ENCODE assay signal across 7 cellular contexts in genomic region chr1:121361451-121362233, GRCh38.
DNase-seq lines count a peak whose midpoint lies in the region; ATAC-seq and TF ChIP-seq lines count a peak whose summit lies in the region.
"Not testable (repeated sequence)": the region's sequence is repeated elsewhere in the genome, so short reads cannot be mapped to it uniquely, and the experiment has no call there.

No MANE protein-coding gene starts in this region.

- H3K27me3 Mint-ChIP-seq in HFFc6 (ENCODE audit: insufficient read depth); WTC11 (ENCODE audit: low read depth); activated T-cell treated with anti-CD3 and anti-CD28 coated beads, Interleukin-2, amount 50 U/mL, for 72 hours (ENCODE audit: low read depth); chondrocyte (ENCODE audit: low read depth); natural killer cell (ENCODE audit: low read depth in 2 of 2); stimulated activated naive B cell treated with anti-CD40 and anti-IgM and Interleukin-4, amounts not matched to agents 10 μg/mL and 1 μg/mL and 100 μg/mL, for 72 hours: not testable (repeated sequence)

- not testable (repeated sequence) for H3K4me1 Mint-ChIP-seq in HFFc6 (ENCODE audit: low read depth); WTC11; activated T-cell treated with anti-CD3 and anti-CD28 coated beads, Interleukin-2, amount 50 U/mL, for 72 hours (ENCODE audit: low read depth); chondrocyte (ENCODE audit: low read depth); natural killer cell; stimulated activated naive B cell treated with anti-CD40 and anti-IgM and Interleukin-4, amounts not matched to agents 10 μg/mL and 1 μg/mL and 100 μg/mL, for 72 hours

- H3K27ac Mint-ChIP-seq in HFFc6 (peak overlapping the region; percentile 48; the same call in 1 of the 2 replicates), chondrocyte (ENCODE audit: unreplicated experiment) (peak overlapping the region; percentile 14)
- H3K27ac Mint-ChIP-seq in WTC11; activated T-cell treated with anti-CD3 and anti-CD28 coated beads, Interleukin-2, amount 50 U/mL, for 72 hours; natural killer cell; stimulated activated naive B cell treated with anti-CD40 and anti-IgM and Interleukin-4, amounts not matched to agents 10 μg/mL and 1 μg/mL and 100 μg/mL, for 72 hours: not testable (repeated sequence)

- ATAC-seq in WTC11 (peak; percentile 87), right cardiac atrium (peak; percentile 81 to 87), natural killer cell (peak in 2 of 3 donors; percentile 18 to 53)
- peak; percentile 19 to 26 for ATAC-seq in activated T-cell treated with anti-CD3 and anti-CD28 coated beads, Interleukin-2, amount 50 U/mL, for 72 hours (replicated peaks in 1 of 2)
- ATAC-seq in stimulated activated naive B cell treated with anti-CD40 and anti-IgM and Interleukin-4, amounts not matched to agents 10 μg/mL and 1 μg/mL and 100 μg/mL, for 72 hours (replicated peaks): peak; percentile 26 to 38

- intact Hi-C loops in right cardiac atrium (cut with DNase I); natural killer cell (cut with micrococcal nuclease): not testable (repeated sequence)

- 15% methylated on average over 1 of the region's 7 CpGs for WGBS in right cardiac atrium

- H3K9me3 Mint-ChIP-seq in HFFc6; WTC11; activated T-cell treated with anti-CD3 and anti-CD28 coated beads, Interleukin-2, amount 50 U/mL, for 72 hours; chondrocyte (ENCODE audit: low read depth); natural killer cell; stimulated activated naive B cell treated with anti-CD40 and anti-IgM and Interleukin-4, amounts not matched to agents 10 μg/mL and 1 μg/mL and 100 μg/mL, for 72 hours: not testable (repeated sequence)

- H3K4me3 Mint-ChIP-seq in HFFc6 (peak overlapping the region; percentile 43; the same call in 1 of the 2 replicates), chondrocyte (ENCODE audit: unreplicated experiment) (peak overlapping the region; percentile 21)
- H3K4me3 Mint-ChIP-seq in WTC11; activated T-cell treated with anti-CD3 and anti-CD28 coated beads, Interleukin-2, amount 50 U/mL, for 72 hours; natural killer cell; stimulated activated naive B cell treated with anti-CD40 and anti-IgM and Interleukin-4, amounts not matched to agents 10 μg/mL and 1 μg/mL and 100 μg/mL, for 72 hours: not testable (repeated sequence)

- not testable (repeated sequence) for TF ChIP-seq CTCF in HFFc6 (IDR thresholded peaks at IDR 0.05); WTC11 (IDR thresholded peaks at IDR 0.05); chondrocyte (IDR thresholded peaks at IDR 0.05); natural killer cell (IDR thresholded peaks at IDR 0.05)

- not testable (repeated sequence) for DNase-seq in HFFc6; WTC11 (ENCODE audit: low spot score); activated T-cell treated with anti-CD3 and anti-CD28 coated beads, Interleukin-2, amount 50 U/mL, for 72 hours; chondrocyte (ENCODE audit: low spot score); right cardiac atrium; natural killer cell; stimulated activated naive B cell treated with anti-CD40 and anti-IgM and Interleukin-4, amounts not matched to agents 10 μg/mL and 1 μg/mL and 100 μg/mL, for 72 hours

- not testable (repeated sequence) for H3K27me3 ChIP-seq in right cardiac atrium (ENCODE audit: control insufficient read depth, insufficient read depth)

- H3K36me3 Mint-ChIP-seq in HFFc6 (ENCODE audit: low read depth); WTC11; activated T-cell treated with anti-CD3 and anti-CD28 coated beads, Interleukin-2, amount 50 U/mL, for 72 hours (ENCODE audit: insufficient read depth in 2 of 2); chondrocyte (ENCODE audit: low read depth); natural killer cell; stimulated activated naive B cell treated with anti-CD40 and anti-IgM and Interleukin-4, amounts not matched to agents 10 μg/mL and 1 μg/mL and 100 μg/mL, for 72 hours: not testable (repeated sequence)

- H3K27ac ChIP-seq in right cardiac atrium (ENCODE audit: low read length): not testable (repeated sequence)

- not testable (repeated sequence) for H3K4me3 ChIP-seq in right cardiac atrium (ENCODE audit: low read length)

- not testable (repeated sequence) for H3K4me1 ChIP-seq in right cardiac atrium (ENCODE audit: control insufficient read depth, insufficient read depth, low read length)

- CTCF ChIA-PET in WTC11 (lab: Charles Lee): not testable (repeated sequence)

- H3K9me3 ChIP-seq in right cardiac atrium (ENCODE audit: control insufficient read depth, low read length): not testable (repeated sequence)

- POLR2A ChIA-PET in WTC11 (lab: Charles Lee): not testable (repeated sequence)

Comparison
In these comparisons a context has a peak if more than half of its experiments do, and no peak if none do; other contexts are left out.
1. ATAC-seq: peak in every context shown above with its lines; median percentile 87 in WTC11; 84 in right cardiac atrium; 36 in natural killer cell; 32 in stimulated activated naive B cell treated with anti-CD40 and anti-IgM and Interleukin-4, amounts not matched to agents 10 μg/mL and 1 μg/mL and 100 μg/mL, for 72 hours; 22 in activated T-cell treated with anti-CD3 and anti-CD28 coated beads, Interleukin-2, amount 50 U/mL, for 72 hours.